8 cellular contexts compared by ENCODE assay signal in the genomic region with DNA sequence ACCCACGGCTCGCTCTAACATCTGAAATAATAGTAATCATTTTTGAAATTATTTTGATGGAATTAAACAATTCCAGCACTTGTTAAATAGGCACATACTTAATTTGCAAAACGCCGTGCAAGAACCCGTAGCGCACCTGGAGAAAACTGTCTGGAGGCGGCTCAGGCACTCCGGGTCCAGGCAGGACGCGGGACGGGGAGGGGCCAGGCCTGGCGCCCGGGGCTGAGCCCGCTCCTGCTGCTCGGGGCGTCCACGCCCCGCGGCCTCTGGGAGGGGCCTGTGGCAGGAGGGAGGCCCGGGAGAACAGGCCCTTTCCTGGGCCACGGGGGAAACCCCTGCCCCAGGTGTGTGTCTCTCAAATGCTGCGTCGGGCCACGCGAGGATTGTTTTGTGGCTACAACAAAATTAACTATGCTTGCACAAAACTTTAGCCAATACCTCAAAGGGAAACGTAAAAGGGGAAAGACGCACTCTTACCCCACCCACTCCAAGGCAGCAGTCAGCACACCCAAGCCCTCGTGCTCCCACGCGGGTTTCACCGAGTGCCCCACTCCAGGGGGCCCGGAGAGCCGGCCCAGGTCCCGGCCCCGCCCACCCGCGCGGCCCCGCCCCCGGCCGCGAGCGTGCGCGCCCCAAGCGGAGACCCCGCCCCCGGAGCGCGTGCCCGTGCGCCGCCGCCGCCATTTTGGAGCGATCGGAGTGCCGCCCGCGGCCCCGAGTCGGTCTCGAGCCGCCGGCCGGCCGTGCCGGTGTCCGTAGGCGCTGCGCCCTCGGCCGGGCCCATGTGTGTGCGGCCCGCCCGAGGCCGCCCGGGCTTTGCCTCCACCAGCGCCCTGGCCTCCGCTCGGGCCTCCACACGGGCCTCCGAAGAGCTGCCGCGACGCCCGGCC. TPM values are rescaled to one million over a fixed set of nuclear protein-coding genes. Genes with fewer than 3 reads are reported as not detected.
DNase-seq lines count a peak whose midpoint lies in the region; ATAC-seq and TF ChIP-seq lines count a peak whose summit lies in the region.

A gene with protein sequence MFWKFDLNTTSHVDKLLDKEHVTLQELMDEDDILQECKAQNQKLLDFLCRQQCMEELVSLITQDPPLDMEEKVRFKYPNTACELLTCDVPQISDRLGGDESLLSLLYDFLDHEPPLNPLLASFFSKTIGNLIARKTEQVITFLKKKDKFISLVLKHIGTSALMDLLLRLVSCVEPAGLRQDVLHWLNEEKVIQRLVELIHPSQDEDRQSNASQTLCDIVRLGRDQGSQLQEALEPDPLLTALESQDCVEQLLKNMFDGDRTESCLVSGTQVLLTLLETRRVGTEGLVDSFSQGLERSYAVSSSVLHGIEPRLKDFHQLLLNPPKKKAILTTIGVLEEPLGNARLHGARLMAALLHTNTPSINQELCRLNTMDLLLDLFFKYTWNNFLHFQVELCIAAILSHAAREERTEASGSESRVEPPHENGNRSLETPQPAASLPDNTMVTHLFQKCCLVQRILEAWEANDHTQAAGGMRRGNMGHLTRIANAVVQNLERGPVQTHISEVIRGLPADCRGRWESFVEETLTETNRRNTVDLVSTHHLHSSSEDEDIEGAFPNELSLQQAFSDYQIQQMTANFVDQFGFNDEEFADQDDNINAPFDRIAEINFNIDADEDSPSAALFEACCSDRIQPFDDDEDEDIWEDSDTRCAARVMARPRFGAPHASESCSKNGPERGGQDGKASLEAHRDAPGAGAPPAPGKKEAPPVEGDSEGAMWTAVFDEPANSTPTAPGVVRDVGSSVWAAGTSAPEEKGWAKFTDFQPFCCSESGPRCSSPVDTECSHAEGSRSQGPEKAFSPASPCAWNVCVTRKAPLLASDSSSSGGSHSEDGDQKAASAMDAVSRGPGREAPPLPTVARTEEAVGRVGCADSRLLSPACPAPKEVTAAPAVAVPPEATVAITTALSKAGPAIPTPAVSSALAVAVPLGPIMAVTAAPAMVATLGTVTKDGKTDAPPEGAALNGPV (plus strand): TSS at position 677 of the 890 bp plus-strand sequence. CDS start 50,582 bp downstream, outside the sequence.

- ATAC-seq in GM21576 (IDR thresholded peaks at IDR 0.05; ENCODE audit: unreplicated experiment) (peak; percentile 50), T-helper 17 cell (peak; percentile 85), right cardiac atrium (peak; percentile 91 to 94)

- peak in 1 of 2 donors; percentile 58 for TF ChIP-seq POLR2A in uterus (IDR thresholded peaks at IDR 0.05)

- H3K27me3 ChIP-seq in right cardiac atrium (ENCODE audit: control insufficient read depth, insufficient read depth) (no peaks in the 10 kb centered on the region), rectal smooth muscle tissue (ENCODE audit: control insufficient read depth, insufficient read depth, low read length) (no peaks in the 10 kb centered on the region), uterus (no peaks in the 10 kb centered on the region)

- WGBS in right cardiac atrium, result under 1% methylated on average over 87 of the region's 87 CpGs

- peaks cover 3% of the 10 kb centered on the region for H3K4me1 ChIP-seq in right cardiac atrium (ENCODE audit: control insufficient read depth, insufficient read depth, low read length)
- peaks cover 6% of the 10 kb centered on the region for H3K4me1 ChIP-seq in rectal smooth muscle tissue (ENCODE audit: control insufficient read depth, insufficient read depth, low read length)
- no peaks in the 10 kb centered on the region for H3K4me1 ChIP-seq in uterus

- peaks cover 2% of the 10 kb centered on the region for H3K4me1 Mint-ChIP-seq in T-helper 17 cell

- no peaks in the 10 kb centered on the region for H3K27me3 Mint-ChIP-seq in T-helper 17 cell

- peak within 1 kb of the TSS; percentile 82 for H3K4me3 Mint-ChIP-seq in T-helper 17 cell

- H3K27ac ChIP-seq in KOPT-K1 (ENCODE audit: low read depth, low read length, poor library complexity, severe bottlenecking) (peak within 1 kb of the TSS; percentile 75), right cardiac atrium (ENCODE audit: low read length) (peak within 1 kb of the TSS; percentile 66), rectal smooth muscle tissue (ENCODE audit: low read depth, low read length) (peak within 1 kb of the TSS; percentile 56), uterus (peak within 1 kb of the TSS; percentile 88 to 96)

- peak within 1 kb of the TSS; percentile 45 for H3K9ac ChIP-seq in rectal smooth muscle tissue (ENCODE audit: low read length)

- intact Hi-C loops in right cardiac atrium (cut with DNase I), result loop anchor here (5.0 kb wide), 4 partner anchors 71 to 96 kb away; a partner anchor contains a TSS
- intact Hi-C loops in uterus (cut with DNase I; ENCODE audit: low total_unique reads), result loop anchor here (5.0 kb wide), 1 partner anchor 91 kb away; a partner anchor contains a TSS

- H3K9me3 ChIP-seq in KOPT-K1 (ENCODE audit: insufficient read depth, low read length, poor library complexity, severe bottlenecking) (no peaks in the 10 kb centered on the region), T-helper 17 cell (ENCODE audit: control insufficient read depth, low read length, poor library complexity, severe bottlenecking) (no peaks in the 10 kb centered on the region), right cardiac atrium (ENCODE audit: control insufficient read depth, low read length) (no peaks in the 10 kb centered on the region), uterus (no peaks in the 10 kb centered on the region)

- peak within 1 kb of the TSS; percentile 96 for H3K4me3 ChIP-seq in right cardiac atrium (ENCODE audit: low read length)
- peak within 1 kb of the TSS; percentile 83 for H3K4me3 ChIP-seq in rectal smooth muscle tissue (ENCODE audit: low read length)
- peak within 1 kb of the TSS; percentile 73 to 91 for H3K4me3 ChIP-seq in uterus

- TF ChIP-seq CTCF in uterus (IDR thresholded peaks at IDR 0.05), result peak in 1 of 4 experiments; percentile 3

- H3K36me3 ChIP-seq in KOPT-K1 (ENCODE audit: insufficient read depth, low read length), result peaks cover 18% of the 10 kb centered on the region
- no peaks in the 10 kb centered on the region for H3K36me3 ChIP-seq in rectal smooth muscle tissue (ENCODE audit: control insufficient read depth, insufficient read depth, low read length)
- no peaks in the 10 kb centered on the region for H3K36me3 ChIP-seq in uterus

- H3K36me3 Mint-ChIP-seq in T-helper 17 cell (ENCODE audit: low read depth), result no peaks in the 10 kb centered on the region

- DNase-seq in EH (ENCODE audit: low read depth) (peak; percentile 71), T-helper 17 cell (peak; percentile 89 to 94 (median 90)), amygdala (lab: John Stamatoyannopoulos, UW) (peak in 48 of 56 donors; percentile 17 to 88 (median 64)), right cardiac atrium (peak; percentile 84 to 95 (median 95)), uterus (peak; percentile 73 to 88)

- peak within 1 kb of the TSS; percentile 78 for H3K27ac Mint-ChIP-seq in T-helper 17 cell

RNA-seq across cellular contexts. Expression of the gene that starts here (rescaled TPM):
- total RNA-seq in T-helper 17 cell (10 to 100 TPM; 62.1 to 63.7 TPM), right cardiac atrium (10 to 100 TPM; 40.1 to 50.2 (median 44.6) TPM), uterus (10 to 100 TPM; 42.4 to 73.1 (median 47.2) TPM)
- polyA plus RNA-seq in right cardiac atrium, result 36.2 TPM

Comparison
In these comparisons a context has a peak if more than half of its experiments do, and no peak if none do; other contexts are left out.
1. Peak in every context shown above with its lines: DNase-seq, ATAC-seq, H3K4me3 ChIP-seq and H3K27ac ChIP-seq.